16 cellular contexts compared by ENCODE assay signal in the genomic region with DNA sequence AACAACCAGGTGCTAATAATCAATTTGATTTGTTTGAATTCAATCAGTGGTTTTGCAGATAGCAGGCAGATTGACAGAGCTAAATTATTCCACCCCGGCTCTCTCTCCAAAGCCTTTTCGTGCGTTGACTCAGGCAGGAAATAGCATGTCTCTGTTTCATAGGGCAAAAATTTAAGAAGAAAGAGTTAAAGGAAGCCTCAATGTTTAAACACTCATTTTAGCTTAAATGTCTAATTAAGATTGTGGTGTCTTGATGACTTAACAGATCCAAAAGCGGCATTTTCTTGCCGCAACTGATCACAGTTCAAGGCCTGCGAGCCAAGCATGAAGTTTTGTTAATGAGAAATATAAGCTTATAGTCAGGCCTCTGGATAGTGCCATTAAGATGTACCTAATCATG.
"Had no signal": no experiment of that assay in that cellular context is flagged by ENCODE, and none has a peak within 500 bp of the region (broad histone marks: within the 10 kb centered on the region; RNA-seq: fewer than 3 reads in every experiment).

No MANE protein-coding gene starts in this region.

- H3K36me3 ChIP-seq: esophagus squamous epithelium, thyroid gland had no signal

- H3K27me3 ChIP-seq: foreskin keratinocyte, thyroid gland had no signal

- DNase-seq: activated CD4-positive, alpha-beta T cell treated with anti-CD3 and anti-CD28 coated beads, Interleukin-2, amount 50 U/mL, for 48 hours; activated CD8-positive, alpha-beta memory T cell treated with anti-CD3 and anti-CD28 coated beads, Interleukin-2, amount 10 ng/mL, durations not matched to agents 7 days and 5 days; activated effector memory CD4-positive, alpha-beta T cell treated with Interleukin-2 at 50 U/mL for 16 hours; activated T-cell treated with anti-CD3 and anti-CD28 coated beads, Interleukin-2, amount 50 U/mL, for 24 hours; central memory CD4-positive, alpha-beta T cell; cortex of kidney; effector CD4-positive, alpha-beta T cell; esophagus squamous epithelium; foreskin keratinocyte; glutamatergic neuron; hypothalamus; left ventricle myocardium superior; mucosa of descending colon; naive thymus-derived CD4-positive, alpha-beta T cell; thyroid gland had no signal

- H3K27ac ChIP-seq: esophagus squamous epithelium, foreskin keratinocyte, thyroid gland had no signal

- H3K9me3 ChIP-seq: esophagus squamous epithelium, thyroid gland had no signal

- ATAC-seq: activated CD8-positive, alpha-beta memory T cell treated with anti-CD3 and anti-CD28 coated beads, Interleukin-2, amount 10 ng/mL, durations not matched to agents 7 days and 5 days; foreskin keratinocyte; left ventricle myocardium superior; mucosa of descending colon; naive thymus-derived CD4-positive, alpha-beta T cell; stimulated activated effector memory CD8-positive, alpha-beta T cell treated with anti-CD3 and anti-CD28 coated beads, Interleukin-12 subunit alpha, Interleukin-12 subunit beta, amount 100 ng/mL, for 72 hours had no signal

- H3K4me3 ChIP-seq: esophagus squamous epithelium, mucosa of descending colon, thyroid gland had no signal

- H3K4me1 ChIP-seq: esophagus squamous epithelium, foreskin keratinocyte, thyroid gland had no signal
